Comparison of ENCODE assay signal across 8 cellular contexts in genomic region chr14:75539562-75540478, GRCh38.
DNase-seq lines count a peak whose midpoint lies in the region; ATAC-seq and FAIRE-seq lines count a peak whose summit lies in the region.
"Had no signal": no experiment of that assay in that cellular context is flagged by ENCODE, and none has a peak within 500 bp of the region (broad histone marks: within the 10 kb centered on the region; RNA-seq: fewer than 3 reads in every experiment).

No MANE protein-coding gene starts in this region.

- peak; percentile 96 for FAIRE-seq in GM19239 (lab: Jason Lieb, UNC)

- peaks cover 86% of the 10 kb centered on the region for H3K36me3 Mint-ChIP-seq in activated T-cell treated with anti-CD3 and anti-CD28 coated beads, Interleukin-2, amount 50 U/mL, for 24 hours (ENCODE audit: low read depth)

- no peaks in the 10 kb centered on the region for H3K27me3 Mint-ChIP-seq in activated T-cell treated with anti-CD3 and anti-CD28 coated beads, Interleukin-2, amount 50 U/mL, for 24 hours

- DNase-seq in GM19239 (ENCODE audit: insufficient read length, low spot score) (peak; percentile 46), CD1c-positive myeloid dendritic cell (ENCODE audit: extremely low spot score) (no peak), retina (no peak)
- DNase-seq in activated T-cell treated with anti-CD3 and anti-CD28 coated beads, Interleukin-2, amount 50 U/mL, for 24 hours: peak; percentile 74
- DNase-seq in stimulated activated CD4-positive, alpha-beta T cell treated with anti-CD3 and anti-CD28 coated beads, Interleukin-4, amount 100 ng/mL, for 24 hours: peak; percentile 61
- no peak for DNase-seq in effector CD4-positive, alpha-beta T cell

- no peaks in the 10 kb centered on the region for H3K9me3 Mint-ChIP-seq in activated T-cell treated with anti-CD3 and anti-CD28 coated beads, Interleukin-2, amount 50 U/mL, for 24 hours

- peak overlapping the region; percentile 72 for H3K4me3 Mint-ChIP-seq in activated T-cell treated with anti-CD3 and anti-CD28 coated beads, Interleukin-2, amount 50 U/mL, for 24 hours

- ATAC-seq in HG02981 (IDR thresholded peaks at IDR 0.05; ENCODE audit: unreplicated experiment): peak; percentile 50
- ATAC-seq: HCT116 had no signal

- peaks cover 88% of the 10 kb centered on the region for H3K4me1 Mint-ChIP-seq in activated T-cell treated with anti-CD3 and anti-CD28 coated beads, Interleukin-2, amount 50 U/mL, for 24 hours (ENCODE audit: low read depth)

- H3K27ac Mint-ChIP-seq in activated T-cell treated with anti-CD3 and anti-CD28 coated beads, Interleukin-2, amount 50 U/mL, for 24 hours: peak overlapping the region; percentile 99

Comparison
In these comparisons a context has a peak if more than half of its experiments do, and no peak if none do; other contexts are left out.
1. DNase-seq: peak in GM19239 (single experiment), activated T-cell treated with anti-CD3 and anti-CD28 coated beads, Interleukin-2, amount 50 U/mL, for 24 hours (single experiment) and stimulated activated CD4-positive, alpha-beta T cell treated with anti-CD3 and anti-CD28 coated beads, Interleukin-4, amount 100 ng/mL, for 24 hours (single experiment); none in effector CD4-positive, alpha-beta T cell (single experiment), CD1c-positive myeloid dendritic cell (single experiment) and retina (single experiment).